In the genomic region with DNA sequence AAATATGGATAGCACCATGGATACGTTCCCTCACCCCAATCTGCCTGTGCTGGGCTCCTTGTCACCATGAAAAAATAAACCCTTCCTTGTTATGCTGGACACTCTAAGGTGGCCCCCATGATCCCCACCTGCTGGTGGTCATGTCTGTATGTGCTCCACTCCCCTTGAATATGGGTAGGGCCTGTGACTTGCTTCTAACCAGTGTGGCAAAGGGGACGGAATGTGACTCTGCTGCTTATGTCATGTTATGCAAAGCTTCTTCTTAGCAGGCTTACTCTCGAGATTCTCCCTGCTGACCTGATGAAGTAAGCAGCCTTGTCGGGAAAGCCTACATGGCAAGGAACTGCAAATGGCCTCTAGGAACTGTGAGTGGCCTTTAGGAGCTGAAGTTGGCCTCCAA, we compare ENCODE assay signal across 1 cellular context.
TF ChIP-seq lines count a peak whose summit lies in the region.

No MANE protein-coding gene starts in this region.

TF ChIP-seq in HepG2, 621 proteins besides CTCF, POLR2A, EP300 and RAD21:
- TF ChIP-seq SMAD1 (CRISPR knock-in tag; IDR thresholded peaks at IDR 0.05; ENCODE audit: borderline replicate concordance, low read depth) (no peak), GLI4 (CRISPR knock-in tag; IDR thresholded peaks at IDR 0.05; ENCODE audit: borderline replicate concordance) (no peak), ASH2L (IDR thresholded peaks at IDR 0.05; ENCODE audit: insufficient read length, low read depth, low read length) (no peak), ZNF614 (CRISPR knock-in tag; IDR thresholded peaks at IDR 0.05; ENCODE audit: borderline replicate concordance) (no peak), REPIN1 (CRISPR knock-in tag; IDR thresholded peaks at IDR 0.05; ENCODE audit: borderline replicate concordance, low read depth) (no peak), DPF2 (CRISPR knock-in tag; IDR thresholded peaks at IDR 0.05; ENCODE audit: borderline replicate concordance, low read depth) (no peak), ZBTB3 (CRISPR knock-in tag; IDR thresholded peaks at IDR 0.05; ENCODE audit: borderline replicate concordance, low read depth) (no peak), ZNF274 (CRISPR knock-in tag; IDR thresholded peaks at IDR 0.05) (no peak), NFIC (IDR thresholded peaks at IDR 0.05; ENCODE audit: low read length) (no peak), ELF1 (CRISPR knock-in tag; IDR thresholded peaks at IDR 0.05) (no peak), ZSCAN22 (CRISPR knock-in tag; IDR thresholded peaks at IDR 0.05) (no peak), ZNF335 (CRISPR knock-in tag; IDR thresholded peaks at IDR 0.05) (no peak), RAD51 (IDR thresholded peaks at IDR 0.05; ENCODE audit: borderline replicate concordance) (no peak), HOXA5 (CRISPR knock-in tag; IDR thresholded peaks at IDR 0.05) (no peak), ARNT (IDR thresholded peaks at IDR 0.05) (no peak), ZNF547 (CRISPR knock-in tag; IDR thresholded peaks at IDR 0.05) (no peak), POLR2AphosphoS2 (IDR thresholded peaks at IDR 0.05; ENCODE audit: low read depth, low read length) (no peak)
- TF ChIP-seq, protein P1, sequence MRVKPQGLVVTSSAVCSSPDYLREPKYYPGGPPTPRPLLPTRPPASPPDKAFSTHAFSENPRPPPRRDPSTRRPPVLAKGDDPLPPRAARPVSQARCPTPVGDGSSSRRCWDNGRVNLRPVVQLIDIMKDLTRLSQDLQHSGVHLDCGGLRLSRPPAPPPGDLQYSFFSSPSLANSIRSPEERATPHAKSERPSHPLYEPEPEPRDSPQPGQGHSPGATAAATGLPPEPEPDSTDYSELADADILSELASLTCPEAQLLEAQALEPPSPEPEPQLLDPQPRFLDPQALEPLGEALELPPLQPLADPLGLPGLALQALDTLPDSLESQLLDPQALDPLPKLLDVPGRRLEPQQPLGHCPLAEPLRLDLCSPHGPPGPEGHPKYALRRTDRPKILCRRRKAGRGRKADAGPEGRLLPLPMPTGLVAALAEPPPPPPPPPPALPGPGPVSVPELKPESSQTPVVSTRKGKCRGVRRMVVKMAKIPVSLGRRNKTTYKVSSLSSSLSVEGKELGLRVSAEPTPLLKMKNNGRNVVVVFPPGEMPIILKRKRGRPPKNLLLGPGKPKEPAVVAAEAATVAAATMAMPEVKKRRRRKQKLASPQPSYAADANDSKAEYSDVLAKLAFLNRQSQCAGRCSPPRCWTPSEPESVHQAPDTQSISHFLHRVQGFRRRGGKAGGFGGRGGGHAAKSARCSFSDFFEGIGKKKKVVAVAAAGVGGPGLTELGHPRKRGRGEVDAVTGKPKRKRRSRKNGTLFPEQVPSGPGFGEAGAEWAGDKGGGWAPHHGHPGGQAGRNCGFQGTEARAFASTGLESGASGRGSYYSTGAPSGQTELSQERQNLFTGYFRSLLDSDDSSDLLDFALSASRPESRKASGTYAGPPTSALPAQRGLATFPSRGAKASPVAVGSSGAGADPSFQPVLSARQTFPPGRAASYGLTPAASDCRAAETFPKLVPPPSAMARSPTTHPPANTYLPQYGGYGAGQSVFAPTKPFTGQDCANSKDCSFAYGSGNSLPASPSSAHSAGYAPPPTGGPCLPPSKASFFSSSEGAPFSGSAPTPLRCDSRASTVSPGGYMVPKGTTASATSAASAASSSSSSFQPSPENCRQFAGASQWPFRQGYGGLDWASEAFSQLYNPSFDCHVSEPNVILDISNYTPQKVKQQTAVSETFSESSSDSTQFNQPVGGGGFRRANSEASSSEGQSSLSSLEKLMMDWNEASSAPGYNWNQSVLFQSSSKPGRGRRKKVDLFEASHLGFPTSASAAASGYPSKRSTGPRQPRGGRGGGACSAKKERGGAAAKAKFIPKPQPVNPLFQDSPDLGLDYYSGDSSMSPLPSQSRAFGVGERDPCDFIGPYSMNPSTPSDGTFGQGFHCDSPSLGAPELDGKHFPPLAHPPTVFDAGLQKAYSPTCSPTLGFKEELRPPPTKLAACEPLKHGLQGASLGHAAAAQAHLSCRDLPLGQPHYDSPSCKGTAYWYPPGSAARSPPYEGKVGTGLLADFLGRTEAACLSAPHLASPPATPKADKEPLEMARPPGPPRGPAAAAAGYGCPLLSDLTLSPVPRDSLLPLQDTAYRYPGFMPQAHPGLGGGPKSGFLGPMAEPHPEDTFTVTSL (CRISPR knock-in tag; IDR thresholded peaks at IDR 0.05; ENCODE audit: borderline replicate concordance), result no peak
- TF ChIP-seq, protein P2, sequence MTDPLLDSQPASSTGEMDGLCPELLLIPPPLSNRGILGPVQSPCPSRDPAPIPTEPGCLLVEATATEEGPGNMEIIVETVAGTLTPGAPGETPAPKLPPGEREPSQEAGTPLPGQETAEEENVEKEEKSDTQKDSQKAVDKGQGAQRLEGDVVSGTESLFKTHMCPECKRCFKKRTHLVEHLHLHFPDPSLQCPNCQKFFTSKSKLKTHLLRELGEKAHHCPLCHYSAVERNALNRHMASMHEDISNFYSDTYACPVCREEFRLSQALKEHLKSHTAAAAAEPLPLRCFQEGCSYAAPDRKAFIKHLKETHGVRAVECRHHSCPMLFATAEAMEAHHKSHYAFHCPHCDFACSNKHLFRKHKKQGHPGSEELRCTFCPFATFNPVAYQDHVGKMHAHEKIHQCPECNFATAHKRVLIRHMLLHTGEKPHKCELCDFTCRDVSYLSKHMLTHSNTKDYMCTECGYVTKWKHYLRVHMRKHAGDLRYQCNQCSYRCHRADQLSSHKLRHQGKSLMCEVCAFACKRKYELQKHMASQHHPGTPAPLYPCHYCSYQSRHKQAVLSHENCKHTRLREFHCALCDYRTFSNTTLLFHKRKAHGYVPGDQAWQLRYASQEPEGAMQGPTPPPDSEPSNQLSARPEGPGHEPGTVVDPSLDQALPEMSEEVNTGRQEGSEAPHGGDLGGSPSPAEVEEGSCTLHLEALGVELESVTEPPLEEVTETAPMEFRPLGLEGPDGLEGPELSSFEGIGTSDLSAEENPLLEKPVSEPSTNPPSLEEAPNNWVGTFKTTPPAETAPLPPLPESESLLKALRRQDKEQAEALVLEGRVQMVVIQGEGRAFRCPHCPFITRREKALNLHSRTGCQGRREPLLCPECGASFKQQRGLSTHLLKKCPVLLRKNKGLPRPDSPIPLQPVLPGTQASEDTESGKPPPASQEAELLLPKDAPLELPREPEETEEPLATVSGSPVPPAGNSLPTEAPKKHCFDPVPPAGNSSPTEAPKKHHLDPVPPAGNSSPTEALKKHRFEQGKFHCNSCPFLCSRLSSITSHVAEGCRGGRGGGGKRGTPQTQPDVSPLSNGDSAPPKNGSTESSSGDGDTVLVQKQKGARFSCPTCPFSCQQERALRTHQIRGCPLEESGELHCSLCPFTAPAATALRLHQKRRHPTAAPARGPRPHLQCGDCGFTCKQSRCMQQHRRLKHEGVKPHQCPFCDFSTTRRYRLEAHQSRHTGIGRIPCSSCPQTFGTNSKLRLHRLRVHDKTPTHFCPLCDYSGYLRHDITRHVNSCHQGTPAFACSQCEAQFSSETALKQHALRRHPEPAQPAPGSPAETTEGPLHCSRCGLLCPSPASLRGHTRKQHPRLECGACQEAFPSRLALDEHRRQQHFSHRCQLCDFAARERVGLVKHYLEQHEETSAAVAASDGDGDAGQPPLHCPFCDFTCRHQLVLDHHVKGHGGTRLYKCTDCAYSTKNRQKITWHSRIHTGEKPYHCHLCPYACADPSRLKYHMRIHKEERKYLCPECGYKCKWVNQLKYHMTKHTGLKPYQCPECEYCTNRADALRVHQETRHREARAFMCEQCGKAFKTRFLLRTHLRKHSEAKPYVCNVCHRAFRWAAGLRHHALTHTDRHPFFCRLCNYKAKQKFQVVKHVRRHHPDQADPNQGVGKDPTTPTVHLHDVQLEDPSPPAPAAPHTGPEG (CRISPR knock-in tag; IDR thresholded peaks at IDR 0.05), result no peak
- TF ChIP-seq, protein P3, sequence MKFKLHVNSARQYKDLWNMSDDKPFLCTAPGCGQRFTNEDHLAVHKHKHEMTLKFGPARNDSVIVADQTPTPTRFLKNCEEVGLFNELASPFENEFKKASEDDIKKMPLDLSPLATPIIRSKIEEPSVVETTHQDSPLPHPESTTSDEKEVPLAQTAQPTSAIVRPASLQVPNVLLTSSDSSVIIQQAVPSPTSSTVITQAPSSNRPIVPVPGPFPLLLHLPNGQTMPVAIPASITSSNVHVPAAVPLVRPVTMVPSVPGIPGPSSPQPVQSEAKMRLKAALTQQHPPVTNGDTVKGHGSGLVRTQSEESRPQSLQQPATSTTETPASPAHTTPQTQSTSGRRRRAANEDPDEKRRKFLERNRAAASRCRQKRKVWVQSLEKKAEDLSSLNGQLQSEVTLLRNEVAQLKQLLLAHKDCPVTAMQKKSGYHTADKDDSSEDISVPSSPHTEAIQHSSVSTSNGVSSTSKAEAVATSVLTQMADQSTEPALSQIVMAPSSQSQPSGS (CRISPR knock-in tag; IDR thresholded peaks at IDR 0.05), result no peak
